Comparison of ENCODE assay signal across 16 cellular contexts in genomic region chr2:234916674-234917073, GRCh38. TPM values are rescaled to one million over a fixed set of nuclear protein-coding genes. Genes with fewer than 3 reads are reported as not detected.
"Had no signal": no experiment of that assay in that cellular context is flagged by ENCODE, and none has a peak within 500 bp of the region (broad histone marks: within the 10 kb centered on the region; RNA-seq: fewer than 3 reads in every experiment).

No MANE protein-coding gene starts in this region.

- H3K36me3 Mint-ChIP-seq: activated naive CD8-positive, alpha-beta T cell; naive thymus-derived CD8-positive, alpha-beta T cell; type B pancreatic cell had no signal

- H3K9me3 ChIP-seq: left lung had no signal

- DNase-seq: activated B cell treated with CpG ODN at 0.5 μM for 24 hours; activated CD4-positive, alpha-beta T cell treated with anti-CD3 and anti-CD28 coated beads, Interleukin-2, amount 50 U/mL, for 1 hour; activated CD8-positive, alpha-beta memory T cell treated with anti-CD3 and anti-CD28 coated beads for 24 hours; activated gamma-delta T cell treated with Interleukin-2 at 50 U/mL for 16 hours; amniotic stem cell; left lung; mammary epithelial cell; naive thymus-derived CD8-positive, alpha-beta T cell; stimulated activated CD4-positive, alpha-beta T cell treated with anti-CD3 and anti-CD28 coated beads, Interleukin-15, amount 100 ng/mL, for 24 hours; stimulated activated CD4-positive, alpha-beta T cell treated with anti-CD3 and anti-CD28 coated beads, Interleukin-4, amount 100 ng/mL, for 1 hour; stimulated activated naive CD4-positive, alpha-beta T cell; T-helper 2 cell had no signal

- H3K27me3 Mint-ChIP-seq: type B pancreatic cell had no signal

- H3K9me3 Mint-ChIP-seq: type B pancreatic cell had no signal

- H3K4me3 ChIP-seq: left lung, skin epidermis had no signal

- H3K27me3 ChIP-seq: left lung had no signal

- H3K27ac Mint-ChIP-seq: activated B cell treated with CpG ODN at 0.5 μM for 24 hours; activated naive CD8-positive, alpha-beta T cell; naive thymus-derived CD8-positive, alpha-beta T cell; type B pancreatic cell had no signal

- H3K36me3 ChIP-seq: left lung had no signal

- H3K27ac ChIP-seq: left lung, skin epidermis had no signal

- H3K4me1 Mint-ChIP-seq: activated B cell treated with CpG ODN at 0.5 μM for 24 hours; naive thymus-derived CD8-positive, alpha-beta T cell had no signal

- ATAC-seq: esophagus mucosa; left lung; naive thymus-derived CD8-positive, alpha-beta T cell had no signal

- H3K4me3 Mint-ChIP-seq: activated B cell treated with CpG ODN at 0.5 μM for 24 hours; activated naive CD8-positive, alpha-beta T cell; naive thymus-derived CD8-positive, alpha-beta T cell; type B pancreatic cell had no signal

- H3K4me1 ChIP-seq: left lung had no signal

RNA-seq across cellular contexts. Expression of gene SH3BP4, which starts 35.1 kb away (rescaled TPM):
- polyA plus RNA-seq: naive thymus-derived CD8-positive, alpha-beta T cell had no signal
